8 cellular contexts compared by ENCODE assay signal in genomic region chr5:109691248-109691574, GRCh38. TPM values are rescaled to one million over a fixed set of nuclear protein-coding genes. Genes with fewer than 3 reads are reported as not detected.
DNase-seq lines count a peak whose midpoint lies in the region; ATAC-seq, FAIRE-seq and TF ChIP-seq lines count a peak whose summit lies in the region.

No MANE protein-coding gene starts in this region.

- no peak overlapping the region for H2AFZ ChIP-seq in HepG2 (ENCODE audit: low read length)

- H3K36me3 Mint-ChIP-seq in activated naive CD8-positive, alpha-beta T cell treated with anti-CD3 and anti-CD28 coated beads, Interleukin-2, amount 10 ng/mL, durations not matched to agents 7 days and 5 days: no peaks in the 10 kb centered on the region

- H3K4me3 Mint-ChIP-seq in activated naive CD8-positive, alpha-beta T cell treated with anti-CD3 and anti-CD28 coated beads, Interleukin-2, amount 10 ng/mL, durations not matched to agents 7 days and 5 days: peak overlapping the region; percentile 89

- no peaks in the 10 kb centered on the region for H3K27me3 ChIP-seq in right atrium auricular region
- no peaks in the 10 kb centered on the region; a peak in 1 of 5 replicates for H3K27me3 ChIP-seq in HepG2 (ENCODE audit: control insufficient read depth in 1 of 2, insufficient read depth in 2 of 2, low read length in 2 of 2)
- H3K27me3 ChIP-seq in tibial nerve: no peaks in the 10 kb centered on the region

- H3K4me1 Mint-ChIP-seq in activated naive CD8-positive, alpha-beta T cell treated with anti-CD3 and anti-CD28 coated beads, Interleukin-2, amount 10 ng/mL, durations not matched to agents 7 days and 5 days: peaks cover 47% of the 10 kb centered on the region

- no peak for ATAC-seq in left ventricle myocardium superior
- ATAC-seq in activated naive CD8-positive, alpha-beta T cell treated with anti-CD3 and anti-CD28 coated beads, Interleukin-2, amount 10 ng/mL, durations not matched to agents 7 days and 5 days (ENCODE audit: low read depth): no peak
- ATAC-seq in HepG2: peak; percentile 0; the same call in 2 of the 3 replicates

- no peak for FAIRE-seq in HepG2 (lab: Jason Lieb, UNC)

- intact Hi-C loops in left ventricle myocardium superior (cut with micrococcal nuclease) (no loop called here), HepG2 (cut with micrococcal nuclease; ENCODE audit: unreplicated experiment) (loop anchor here (2.0 to 5.0 kb wide), 5 partner anchors 61 to 944 kb away; partner anchors contain the start of gene FER)

- H3K27me3 Mint-ChIP-seq in activated naive CD8-positive, alpha-beta T cell treated with anti-CD3 and anti-CD28 coated beads, Interleukin-2, amount 10 ng/mL, durations not matched to agents 7 days and 5 days: no peaks in the 10 kb centered on the region

- under 1% methylated on average over 11 of the region's 11 CpGs for WGBS in HepG2 (ENCODE audit: low lambda C conversion rate)
- WGBS in tibial nerve, 2 donors: 3% methylated on average over 11 of the region's 11 CpGs

- H3K9ac ChIP-seq in HepG2 (ENCODE audit: insufficient read depth, low read depth, low read length): peak overlapping the region; percentile 86

- peak overlapping the region; percentile 25 to 97 for H3K27ac ChIP-seq in right atrium auricular region
- peak overlapping the region; percentile 90 for H3K27ac ChIP-seq in HepG2 (ENCODE audit: extremely low read length, insufficient read depth, low read length)
- peak overlapping the region; percentile 90 to 98 (median 94) for H3K27ac ChIP-seq in tibial nerve

- TF ChIP-seq EP300 in HepG2 (IDR thresholded peaks at IDR 0.05; ENCODE audit: low read depth in 2 of 2, low read length in 2 of 2) (no peak), HepG2 (CRISPR knock-in tag; IDR thresholded peaks at IDR 0.05; ENCODE audit: borderline replicate concordance) (no peak), tibial nerve (IDR thresholded peaks at IDR 0.05) (no peak)

- H3K4me1 ChIP-seq in right atrium auricular region: peaks cover 0 to 47% of the 10 kb centered on the region in 2 donors
- peaks cover 56% of the 10 kb centered on the region for H3K4me1 ChIP-seq in HepG2 (ENCODE audit: insufficient read depth, low read length)
- peaks cover 0 to 51% (median 37%) of the 10 kb centered on the region in 4 donors for H3K4me1 ChIP-seq in tibial nerve

- TF ChIP-seq CTCF in right atrium auricular region (IDR thresholded peaks at IDR 0.05) (peak in 1 of 2 donors; percentile 6), HepG2 (CRISPR knock-in tag; IDR thresholded peaks at IDR 0.05) (no peak), tibial nerve (IDR thresholded peaks at IDR 0.05) (peak in 1 of 5 experiments; percentile 27)

- POLR2A ChIA-PET in activated naive CD8-positive, alpha-beta T cell treated with anti-CD3 and anti-CD28 coated beads, Interleukin-2, amount 10 ng/mL, durations not matched to agents 7 days and 5 days (lab: Charles Lee): interaction anchor here (1.6 to 2.2 kb wide), 2 partner anchors 231 to 363 kb away, joined by 8 to 9 read pairs; no protein-coding TSS in a partner anchor
- POLR2A ChIA-PET in HepG2 (lab: Yijun Ruan, JAX): interaction anchor here (0.9 to 1.0 kb wide), 2 partner anchors 209 to 315 kb away, joined by 3 read pairs; no protein-coding TSS in a partner anchor

- H3K79me2 ChIP-seq in HepG2 (ENCODE audit: insufficient read depth, low read length): peaks cover 57% of the 10 kb centered on the region

- peaks cover 39% of the 10 kb centered on the region for H4K20me1 ChIP-seq in HepG2 (ENCODE audit: insufficient read depth, low read length)

- no peaks in the 10 kb centered on the region for H3K36me3 ChIP-seq in right atrium auricular region
- H3K36me3 ChIP-seq in HepG2 (replicated peaks in 1 of 2; ENCODE audit: control insufficient read depth in 1 of 2, insufficient read depth in 2 of 2, low read length in 2 of 2): no peaks in the 10 kb centered on the region
- H3K36me3 ChIP-seq in tibial nerve: no peaks in the 10 kb centered on the region

- H3K9me3 ChIP-seq in right atrium auricular region (no peaks in the 10 kb centered on the region), HepG2 (ENCODE audit: low read length) (no peaks in the 10 kb centered on the region), tibial nerve (peaks cover 0 to 10% (median 0%) of the 10 kb centered on the region in 4 donors)

- in situ Hi-C loops in HepG2 (cut with HindIII; ENCODE audit: extremely low pct_ligation_motif_present, low pct_unique_long_range_greater_than_20kb): loop anchor here (5.0 to 25.0 kb wide), 3 partner anchors 311 to 779 kb away; no protein-coding TSS in a partner anchor

- TF ChIP-seq RAD21 in HepG2 (CRISPR knock-in tag; IDR thresholded peaks at IDR 0.05): 0 out of 2 replicates have a peak, but pooled peaks have one; percentile 45

- BruUV-seq in HepG2 (replicated peaks; lab: Mats Ljungman, UMichigan): TSS peak; percentile 67

- H3K4me3 ChIP-seq in right atrium auricular region (peak overlapping the region; percentile 84 to 97), HepG2 (replicated peaks in 1 of 3; ENCODE audit: insufficient read depth in 1 of 3, low read depth in 2 of 3, low read length in 3 of 3) (peak overlapping the region; percentile 84 to 91 (median 89)), tibial nerve (peak overlapping the region; percentile 71 to 98 (median 92))

- no peaks in the 10 kb centered on the region for H3K9me3 Mint-ChIP-seq in activated naive CD8-positive, alpha-beta T cell treated with anti-CD3 and anti-CD28 coated beads, Interleukin-2, amount 10 ng/mL, durations not matched to agents 7 days and 5 days

- H3K4me2 ChIP-seq in HepG2 (ENCODE audit: low read depth, low read length): peak overlapping the region; percentile 78

- peak overlapping the region; percentile 90 for H3K27ac Mint-ChIP-seq in activated naive CD8-positive, alpha-beta T cell treated with anti-CD3 and anti-CD28 coated beads, Interleukin-2, amount 10 ng/mL, durations not matched to agents 7 days and 5 days

- CTCF ChIA-PET in HepG2 (lab: Yijun Ruan, JAX; ENCODE audit: low intra/inter-chr PET ratio, low total read pairs): no interaction called here

- TF ChIP-seq POLR2A in HepG2 (IDR thresholded peaks at IDR 0.05; ENCODE audit: insufficient read depth in 1 of 2, low read depth in 2 of 2, low read length in 2 of 2): no peak; a peak in 1 of 4 replicates
- no peak for TF ChIP-seq POLR2A in tibial nerve (IDR thresholded peaks at IDR 0.05)

- DNase-seq in right atrium auricular region (ENCODE audit: low spot score) (no peak), left ventricle myocardium superior (no peak), HepG2 (ENCODE audit: low spot score) (no peak), tibial nerve (ENCODE audit: low spot score in 2 of 2) (no peak), germinal center (ENCODE audit: low spot score) (no peak), UCSD-AML1 (lab: John Stamatoyannopoulos, UW; ENCODE audit: unreplicated experiment) (no peak)
- DNase-seq in activated naive CD8-positive, alpha-beta T cell treated with anti-CD3 and anti-CD28 coated beads, Interleukin-2, amount 10 ng/mL, durations not matched to agents 7 days and 5 days: no peak
- no peak for DNase-seq in activated CD4-positive, CD25-positive, alpha-beta regulatory T cell treated with anti-CD3 and anti-CD28 coated beads, Interleukin-2, amount 50 U/mL, for 72 hours

TF ChIP-seq in HepG2, 621 proteins besides CTCF, POLR2A, EP300 and RAD21 (continues in another document):
- no peak for TF ChIP-seq REXO4 (CRISPR knock-in tag; IDR thresholded peaks at IDR 0.05; ENCODE audit: borderline replicate concordance)
- TF ChIP-seq RBAK (CRISPR knock-in tag; IDR thresholded peaks at IDR 0.05): peak; percentile 96
- no peak for TF ChIP-seq ZNF770 (CRISPR knock-in tag; IDR thresholded peaks at IDR 0.05)

RNA-seq across cellular contexts. Expression of gene MAN2A1, which starts 1.5 kb away (rescaled TPM):
- total RNA-seq in right atrium auricular region (10 to 100 TPM; 10.0 to 10.4 TPM), left ventricle myocardium superior (8.1 TPM), HepG2 (2016; rRNA removed; fragmentation: Illumina TruSeq; extraction: Trizol) (55.0 and 80.5 TPM in 2 replicates), tibial nerve (10 to 100 TPM; 50.0 to 66.0 (median 56.7) TPM)
- total RNA-seq in activated naive CD8-positive, alpha-beta T cell treated with anti-CD3 and anti-CD28 coated beads, Interleukin-2, amount 10 ng/mL, durations not matched to agents 7 days and 5 days: 10 to 100 TPM; 38.2 to 46.4 TPM
- 72.2 and 78.9 TPM in 2 replicates for total RNA-seq in HepG2 (2016; cell fraction: cytosol; rRNA removed; fragmentation: Illumina TruSeq; extraction: Trizol; ENCODE audit: low read depth)
- total RNA-seq in HepG2 (2016; cell fraction: insoluble cytoplasmic fraction; rRNA removed; fragmentation: Illumina TruSeq; extraction: Trizol): 51.9 and 82.4 TPM in 2 replicates
- 32.4 and 37.5 TPM in 2 replicates for total RNA-seq in HepG2 (2016; cell fraction: membrane; rRNA removed; fragmentation: Illumina TruSeq; extraction: Trizol)
- 133 and 143 TPM in 2 replicates for total RNA-seq in HepG2 (2016; cell fraction: nucleus; rRNA removed; fragmentation: Illumina TruSeq; extraction: Trizol)
- polyA plus RNA-seq in HepG2 (2011; rRNA removed): 56.2 and 58.1 TPM in 2 replicates
- polyA plus RNA-seq in HepG2 (2011; cell fraction: cytosol; rRNA removed): 22.6 and 40.2 TPM in 2 replicates
- polyA plus RNA-seq in HepG2 (2011; cell fraction: nucleus; rRNA removed): 28.0 and 37.9 TPM in 2 replicates
- polyA plus RNA-seq in HepG2 (2012): 76.9 and 89.0 TPM in 2 replicates
- polyA plus RNA-seq in HepG2 (2016; cell fraction: cytosol; fragmentation: Illumina TruSeq; extraction: Trizol; ENCODE audit: low read depth): 1.9 and 2.2 TPM in 2 replicates
- polyA plus RNA-seq in HepG2 (2016; cell fraction: insoluble cytoplasmic fraction; fragmentation: Illumina TruSeq; extraction: Trizol; ENCODE audit: low read depth): 28.4 and 30.3 TPM in 2 replicates
- 5.1 and 6.9 TPM in 2 replicates for polyA plus RNA-seq in HepG2 (2016; cell fraction: membrane; fragmentation: Illumina TruSeq; extraction: Trizol; ENCODE audit: low read depth)
- 91.6 and 95.2 TPM in 2 replicates for polyA plus RNA-seq in HepG2 (2016; cell fraction: nucleus; fragmentation: Illumina TruSeq; extraction: Trizol; ENCODE audit: insufficient read depth, low read depth)
- 47.8 and 93.4 TPM in 2 replicates for polyA minus RNA-seq in HepG2 (2011; rRNA and poly(A)+ RNA removed; ENCODE audit: low replicate concordance)
- 110 and 149 TPM in 2 replicates for polyA minus RNA-seq in HepG2 (2011; cell fraction: cytosol; rRNA and poly(A)+ RNA removed)
- 230 and 293 TPM in 2 replicates for polyA minus RNA-seq in HepG2 (2011; cell fraction: nucleus; rRNA and poly(A)+ RNA removed)
